In the genomic region with DNA sequence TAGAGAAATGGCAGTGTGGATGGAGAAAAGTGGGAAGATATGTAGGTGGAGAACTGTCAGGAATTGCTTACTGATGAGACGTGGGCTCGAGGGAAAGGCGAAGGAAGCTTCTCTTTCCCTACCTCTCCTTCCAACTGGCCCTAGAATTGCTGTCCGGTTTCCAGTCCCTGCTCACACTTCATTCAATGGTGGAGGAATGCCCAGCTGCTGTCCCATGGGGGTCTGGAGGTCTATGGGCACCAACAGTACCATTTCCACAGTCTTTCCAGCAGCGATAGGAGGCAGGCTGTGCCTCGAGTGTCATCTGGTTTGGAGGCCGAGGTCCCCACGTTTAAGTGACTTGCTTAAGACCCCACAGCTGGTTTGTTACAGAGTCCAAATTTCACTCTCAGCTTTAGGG, we compare ENCODE assay signal across 8 cellular contexts. TPM values are rescaled to one million over a fixed set of nuclear protein-coding genes. Genes with fewer than 3 reads are reported as not detected.
A peak's percentile ranks its signal among the peaks of the same experiment; 100 is the strongest.
DNase-seq lines count a peak whose midpoint lies in the region; TF ChIP-seq lines count a peak whose summit lies in the region.

No MANE protein-coding gene starts in this region.

- peak overlapping the region; percentile 64 for H3K4me3 Mint-ChIP-seq in neural crest cell

- H3K4me1 ChIP-seq in BLaER1 treated with 17β-estradiol and CSF1 and Interleukin-3, amounts not matched to agents 10 nM and 100 nM = peaks cover 15 to 84% (median 70%) of the 10 kb centered on the region in 10 experiments
- peaks cover 15% of the 10 kb centered on the region for H3K4me1 ChIP-seq in OCI-LY1 (ENCODE audit: insufficient read depth, low read length, severe bottlenecking)
- peaks cover 7% of the 10 kb centered on the region for H3K4me1 ChIP-seq in effector memory CD4-positive, alpha-beta T cell (ENCODE audit: control insufficient read depth, insufficient read depth, low read length, poor library complexity, severe bottlenecking)

- DNase-seq in effector memory CD4-positive, alpha-beta T cell = no peak
- DNase-seq in neural crest cell (ENCODE audit: low read depth, low spot score) (no peak), pons (ENCODE audit: low spot score) (no peak), NOMO-1 treated with DMSO at 0.1 percent for 48 hours (lab: John Stamatoyannopoulos, UW; ENCODE audit: unreplicated experiment) (no peak), SHP77 (lab: John Stamatoyannopoulos, UW) (no peak)
- no peak for DNase-seq in activated CD4-positive, alpha-beta T cell treated with anti-CD3 and anti-CD28 coated beads, Interleukin-2, amount 50 U/mL, for 1 hour

- no peak overlapping the region for H3K27ac Mint-ChIP-seq in neural crest cell (ENCODE audit: unreplicated experiment)

- H3K27ac ChIP-seq in BLaER1 treated with 17β-estradiol and CSF1 and Interleukin-3, amounts not matched to agents 10 nM and 100 nM = peak overlapping the region in 7 of 11 experiments; percentile 39 to 78 (median 65); a peak in 15 of 22 replicates
- H3K27ac ChIP-seq in OCI-LY1 (ENCODE audit: low read depth, low read length, poor library complexity, severe bottlenecking) = no peak overlapping the region
- no peak overlapping the region for H3K27ac ChIP-seq in effector memory CD4-positive, alpha-beta T cell (ENCODE audit: insufficient read depth, low read length, poor library complexity, severe bottlenecking)

- no peaks in the 10 kb centered on the region for H3F3A ChIP-seq in OCI-LY1 (ENCODE audit: insufficient read depth, low read length)

- H3K9me3 ChIP-seq in BLaER1 treated with 17β-estradiol and CSF1 and Interleukin-3, amounts not matched to agents 10 nM and 100 nM (replicated peaks in 1 of 11) = peaks cover 7 to 55% (median 28%) of the 10 kb centered on the region in 11 experiments; a peak in 20 of 22 replicates
- no peaks in the 10 kb centered on the region for H3K9me3 ChIP-seq in OCI-LY1 (ENCODE audit: low read length)
- H3K9me3 ChIP-seq in effector memory CD4-positive, alpha-beta T cell (ENCODE audit: control insufficient read depth, low read length) = no peaks in the 10 kb centered on the region

- no peak for TF ChIP-seq CTCF in OCI-LY1 (IDR thresholded peaks at IDR 0.05; ENCODE audit: low read length)
- no peak for TF ChIP-seq CTCF in neural crest cell (conservative IDR thresholded peaks at IDR 0.05)

- H3K36me3 ChIP-seq in BLaER1 treated with 17β-estradiol and CSF1 and Interleukin-3, amounts not matched to agents 10 nM and 100 nM = peaks cover 0 to 13% (median 0%) of the 10 kb centered on the region in 11 experiments; a peak in 3 of 22 replicates
- no peaks in the 10 kb centered on the region; the same call in 1 of the 2 replicates for H3K36me3 ChIP-seq in OCI-LY1 (ENCODE audit: insufficient read depth, low read length)
- no peaks in the 10 kb centered on the region for H3K36me3 ChIP-seq in effector memory CD4-positive, alpha-beta T cell (ENCODE audit: control insufficient read depth, insufficient read depth, low read length)

- no peaks in the 10 kb centered on the region for H3K79me2 ChIP-seq in OCI-LY1 (ENCODE audit: insufficient read depth, low read length)

- peak overlapping the region in 2 of 10 experiments; percentile 12 to 21; a peak in 3 of 20 replicates for H3K4me3 ChIP-seq in BLaER1 treated with 17β-estradiol and CSF1 and Interleukin-3, amounts not matched to agents 10 nM and 100 nM
- peak overlapping the region; percentile 62 for H3K4me3 ChIP-seq in OCI-LY1 (ENCODE audit: low read depth, low read length, poor library complexity, severe bottlenecking)
- peak overlapping the region; percentile 68 for H3K4me3 ChIP-seq in effector memory CD4-positive, alpha-beta T cell (ENCODE audit: insufficient read depth, low read depth, low read length, poor library complexity, severe bottlenecking)

- peaks cover 8% of the 10 kb centered on the region for H3K9me3 Mint-ChIP-seq in neural crest cell

- peak overlapping the region in 3 of 11 experiments; percentile 5 to 43 (median 28); a peak in 4 of 22 replicates for H3K9ac ChIP-seq in BLaER1 treated with 17β-estradiol and CSF1 and Interleukin-3, amounts not matched to agents 10 nM and 100 nM
- peak overlapping the region; percentile 54 for H3K9ac ChIP-seq in OCI-LY1 (ENCODE audit: low read length)

- peak overlapping the region; percentile 36 to 90 (median 77); a peak in 19 of 22 replicates for H3K4me2 ChIP-seq in BLaER1 treated with 17β-estradiol and CSF1 and Interleukin-3, amounts not matched to agents 10 nM and 100 nM
- peak overlapping the region; percentile 74 for H3K4me2 ChIP-seq in OCI-LY1 (ENCODE audit: low read length)

- peaks cover 50% of the 10 kb centered on the region for H3K27me3 Mint-ChIP-seq in neural crest cell (ENCODE audit: low read depth)

- no peaks in the 10 kb centered on the region for H4K20me1 ChIP-seq in BLaER1 treated with 17β-estradiol and CSF1 and Interleukin-3, amounts not matched to agents 10 nM and 100 nM
- no peaks in the 10 kb centered on the region for H4K20me1 ChIP-seq in OCI-LY1 (ENCODE audit: insufficient read depth, low read length)

- H2AFZ ChIP-seq in OCI-LY1 (ENCODE audit: low read length) = peak overlapping the region; percentile 87

- peaks cover 6% of the 10 kb centered on the region for H3K4me1 Mint-ChIP-seq in neural crest cell

- peaks cover 4% of the 10 kb centered on the region for H3K36me3 Mint-ChIP-seq in neural crest cell (ENCODE audit: low read depth)

- no peaks in the 10 kb centered on the region for H3K27me3 ChIP-seq in BLaER1 treated with 17β-estradiol and CSF1 and Interleukin-3, amounts not matched to agents 10 nM and 100 nM
- H3K27me3 ChIP-seq in OCI-LY1 (ENCODE audit: insufficient read depth, low read length) = no peaks in the 10 kb centered on the region
- H3K27me3 ChIP-seq in effector memory CD4-positive, alpha-beta T cell (replicated peaks; ENCODE audit: control insufficient read depth, insufficient read depth, low read length, poor library complexity, severe bottlenecking) = no peaks in the 10 kb centered on the region

- no peaks in the 10 kb centered on the region for H3K9me2 ChIP-seq in OCI-LY1 (ENCODE audit: low read depth, low read length)

RNA-seq across cellular contexts. Expression of a gene that starts 31.5 kb away (rescaled TPM):
- not detected in 2 replicates for total RNA-seq in neural crest cell

Comparison
In these comparisons a context has a peak if more than half of its experiments do, and no peak if none do; other contexts are left out.
1. H3K27ac ChIP-seq: peak in BLaER1 treated with 17β-estradiol and CSF1 and Interleukin-3, amounts not matched to agents 10 nM and 100 nM (7 of 11); none in OCI-LY1 (single experiment) and effector memory CD4-positive, alpha-beta T cell (single experiment).